ENCODE assay signal across 8 cellular contexts in the genomic region with DNA sequence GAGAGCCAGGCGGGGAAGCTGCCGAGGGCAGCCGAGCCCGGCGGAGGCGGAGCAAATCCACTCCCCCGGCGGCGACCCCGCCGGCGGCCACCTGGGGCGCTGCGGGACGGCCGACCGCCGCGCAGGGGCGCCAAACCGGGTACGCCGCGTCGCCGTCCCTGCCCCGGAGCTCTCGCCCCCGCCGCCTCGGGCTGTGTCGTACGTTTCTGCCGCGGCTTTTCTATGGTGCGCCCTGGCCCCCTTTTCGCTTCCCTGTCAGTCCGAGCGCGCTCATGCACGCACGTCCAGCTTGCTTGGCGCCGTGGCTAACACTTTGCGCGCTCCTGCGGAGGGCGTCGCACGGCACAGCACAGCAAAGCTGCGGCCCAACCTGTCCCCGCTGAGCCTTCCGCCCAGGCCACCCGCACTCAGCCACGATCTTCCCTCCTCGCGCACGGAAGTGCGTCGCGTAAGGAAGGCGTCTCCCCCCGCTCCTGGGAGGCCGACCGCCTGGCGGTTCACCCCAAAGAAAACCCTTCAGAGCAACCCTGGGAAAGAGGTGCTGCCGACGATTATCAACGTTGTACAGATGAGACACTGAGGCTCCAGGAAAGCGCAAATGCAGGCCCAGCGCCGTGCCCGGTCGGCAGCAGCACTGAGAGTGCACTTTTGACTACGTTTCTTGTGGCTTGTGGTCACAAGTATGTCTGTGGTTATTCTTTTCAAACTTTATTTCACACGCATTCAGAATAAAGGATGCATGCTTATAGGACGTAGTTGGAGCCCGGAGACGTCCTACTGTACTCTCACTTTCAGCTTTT.
DNase-seq lines count a peak whose midpoint lies in the region; ATAC-seq lines count a peak whose summit lies in the region.

A gene (minus strand): TSS at position 48 of the 800 bp plus-strand sequence. CDS start 1,857 bp downstream, outside the sequence.

- ATAC-seq in GM19025 (IDR thresholded peaks at IDR 0.05; ENCODE audit: low read depth, unreplicated experiment) (peak; percentile 71), HG03280 (IDR thresholded peaks at IDR 0.05; ENCODE audit: unreplicated experiment) (peak; percentile 74)
- ATAC-seq in activated CD4-positive, CD25-positive, alpha-beta regulatory T cell treated with anti-CD3 and anti-CD28 coated beads, Interleukin-2, amount 50 U/mL, for 24 hours: peak; percentile 70 to 77

- DNase-seq in AML-193 (lab: John Stamatoyannopoulos, UW): peak; percentile 83 to 89
- peak; percentile 79 for DNase-seq in NCI-H345 treated with DMSO at 0.1 percent for 48 hours (lab: John Stamatoyannopoulos, UW; ENCODE audit: unreplicated experiment)
- peak; percentile 77 for DNase-seq in cerebellar cortex (ENCODE audit: low spot score)
- DNase-seq in kidney glomerular epithelial cell (lab: John Stamatoyannopoulos, UW): peak; percentile 91
- peak; percentile 70 to 82 for DNase-seq in stimulated activated CD4-positive, alpha-beta T cell treated with anti-CD3 and anti-CD28 coated beads, Interleukin-1b, Interleukin-23, amount 100 ng/mL, for 1 hour (ENCODE audit: low read depth in 2 of 2)

Comparison
In these comparisons a context has a peak if more than half of its experiments do, and no peak if none do; other contexts are left out.
1. Peak in every context shown above with its lines: DNase-seq and ATAC-seq.